ENCODE assay signal across 19 cellular contexts in genomic region chr4:73193659-73194058, GRCh38.
DNase-seq lines count a peak whose midpoint lies in the region; ATAC-seq and TF ChIP-seq lines count a peak whose summit lies in the region.
"Had no signal": no experiment of that assay in that cellular context is flagged by ENCODE, and none has a peak within 500 bp of the region (broad histone marks: within the 10 kb centered on the region; RNA-seq: fewer than 3 reads in every experiment).

No MANE protein-coding gene starts in this region.

- peaks cover 18 to 28% (median 26%) of the 10 kb centered on the region in 3 donors for H3K4me1 Mint-ChIP-seq in naive B cell
- H3K4me1 Mint-ChIP-seq in activated CD4-positive, alpha-beta T cell treated with anti-CD3 and anti-CD28 coated beads for 36 hours, result peaks cover 17% of the 10 kb centered on the region

- no peak overlapping the region for H3K4me3 ChIP-seq in left ventricle myocardium inferior
- H3K4me3 ChIP-seq: BLaER1, heart left ventricle had no signal

- no peak overlapping the region for H3K27ac ChIP-seq in left ventricle myocardium inferior (replicated peaks)
- H3K27ac ChIP-seq: BLaER1, heart left ventricle, HL-60 had no signal

- no peaks in the 10 kb centered on the region for H3K27me3 Mint-ChIP-seq in naive B cell
- H3K27me3 Mint-ChIP-seq in activated CD4-positive, alpha-beta T cell treated with anti-CD3 and anti-CD28 coated beads for 36 hours, result no peaks in the 10 kb centered on the region
- H3K27me3 Mint-ChIP-seq: activated CD4-positive, alpha-beta T cell treated with anti-CD3 and anti-CD28 coated beads, Interleukin-2, amount 10 ng/mL, durations not matched to agents 24 days and 14 days had no signal

- CTCF ChIA-PET in activated CD4-positive, alpha-beta T cell treated with anti-CD3 and anti-CD28 coated beads for 36 hours (lab: Charles Lee), result interaction anchor here (1.6 kb wide), 1 partner anchor 18 kb away, joined by 8 read pairs; no protein-coding TSS in a partner anchor

- POLR2A ChIA-PET in activated CD4-positive, alpha-beta T cell treated with anti-CD3 and anti-CD28 coated beads for 36 hours (lab: Charles Lee), result no interaction called here

- TF ChIP-seq CTCF in left ventricle myocardium inferior (IDR thresholded peaks at IDR 0.05; ENCODE audit: borderline replicate concordance), result no peak

- no peaks in the 10 kb centered on the region for H3K27me3 ChIP-seq in left ventricle myocardium inferior (ENCODE audit: low read depth)
- H3K27me3 ChIP-seq: BLaER1, heart left ventricle had no signal

- no peaks in the 10 kb centered on the region for H3K9me3 ChIP-seq in left ventricle myocardium inferior (replicated peaks)

- ATAC-seq in GM19035 (IDR thresholded peaks at IDR 0.05; ENCODE audit: unreplicated experiment) (peak; percentile 3), GM21737 (IDR thresholded peaks at IDR 0.05; ENCODE audit: unreplicated experiment) (peak; percentile 19), HG03521 (IDR thresholded peaks at IDR 0.05; ENCODE audit: unreplicated experiment) (peak; percentile 20), naive B cell (ENCODE audit: low read depth in 2 of 2) (no peak)
- no peak for ATAC-seq in activated CD4-positive, alpha-beta T cell treated with anti-CD3 and anti-CD28 coated beads for 36 hours
- ATAC-seq: activated naive CD4-positive, alpha-beta T cell treated with anti-CD3 and anti-CD28 coated beads, Interleukin-2, amount 50 U/mL, for 72 hours; heart left ventricle had no signal

- no peaks in the 10 kb centered on the region for H3K36me3 Mint-ChIP-seq in naive B cell
- H3K36me3 Mint-ChIP-seq in activated CD4-positive, alpha-beta T cell treated with anti-CD3 and anti-CD28 coated beads for 36 hours (ENCODE audit: low read depth), result peaks cover 32% of the 10 kb centered on the region

- peak overlapping the region; percentile 42 to 92 (median 75) for H3K27ac Mint-ChIP-seq in naive B cell
- H3K27ac Mint-ChIP-seq in activated CD4-positive, alpha-beta T cell treated with anti-CD3 and anti-CD28 coated beads for 36 hours, result no peak overlapping the region
- H3K27ac Mint-ChIP-seq: activated CD4-positive, alpha-beta T cell treated with anti-CD3 and anti-CD28 coated beads, Interleukin-2, amount 10 ng/mL, durations not matched to agents 24 days and 14 days; activated naive CD4-positive, alpha-beta T cell treated with anti-CD3 and anti-CD28 coated beads, Interleukin-2, amount 50 U/mL, for 72 hours had no signal

- peaks cover 8% of the 10 kb centered on the region for H3K4me1 ChIP-seq in left ventricle myocardium inferior

- no peaks in the 10 kb centered on the region for H3K36me3 ChIP-seq in left ventricle myocardium inferior

- peaks cover 0 to 1% (median 0%) of the 10 kb centered on the region in 7 donors for H3K9me3 Mint-ChIP-seq in naive B cell
- no peaks in the 10 kb centered on the region for H3K9me3 Mint-ChIP-seq in activated CD4-positive, alpha-beta T cell treated with anti-CD3 and anti-CD28 coated beads for 36 hours (ENCODE audit: low read depth)
- H3K9me3 Mint-ChIP-seq: activated CD4-positive, alpha-beta T cell treated with anti-CD3 and anti-CD28 coated beads, Interleukin-2, amount 10 ng/mL, durations not matched to agents 24 days and 14 days; activated naive CD4-positive, alpha-beta T cell treated with anti-CD3 and anti-CD28 coated beads, Interleukin-2, amount 50 U/mL, for 72 hours had no signal

- peak overlapping the region in 5 of 8 donors; percentile 11 to 74 (median 29) for H3K4me3 Mint-ChIP-seq in naive B cell
- H3K4me3 Mint-ChIP-seq in activated CD4-positive, alpha-beta T cell treated with anti-CD3 and anti-CD28 coated beads for 36 hours, result no peak overlapping the region
- H3K4me3 Mint-ChIP-seq: activated CD4-positive, alpha-beta T cell treated with anti-CD3 and anti-CD28 coated beads, Interleukin-2, amount 10 ng/mL, durations not matched to agents 24 days and 14 days had no signal

- DNase-seq in naive B cell (no peak), NOMO-1 treated with DMSO at 0.1 percent for 48 hours (lab: John Stamatoyannopoulos, UW; ENCODE audit: unreplicated experiment) (no peak), left ventricle myocardium inferior (no peak)
- DNase-seq in activated CD4-positive, alpha-beta T cell treated with anti-CD3 and anti-CD28 coated beads for 36 hours, result no peak
- DNase-seq: activated CD4-positive, alpha-beta T cell treated with anti-CD3 and anti-CD28 coated beads, Interleukin-2, amount 10 ng/mL, durations not matched to agents 24 days and 14 days; activated T-cell treated with anti-CD3 and anti-CD28 coated beads for 4 hours; heart left ventricle; Kasumi-1; NCI-H1417 treated with DMSO at 0.1 percent for 48 hours; NCI-H2227 treated with DMSO at 0.1 percent for 48 hours; Right ventricle myocardium superior; stimulated activated CD4-positive, alpha-beta T cell treated with anti-CD3 and anti-CD28 coated beads, Interleukin-2, amount 100 ng/mL, for 48 hours; T-helper 9 cell had no signal

- intact Hi-C loops in activated CD4-positive, alpha-beta T cell treated with anti-CD3 and anti-CD28 coated beads for 36 hours (cut with DNase I, micrococcal nuclease), result no loop called here
- intact Hi-C loops in left ventricle myocardium inferior (cut with micrococcal nuclease), result no loop called here

Comparison
In these comparisons a context has a peak if more than half of its experiments do, and no peak if none do; other contexts are left out.
1. ATAC-seq: peak in GM19035 (single experiment), GM21737 (single experiment) and HG03521 (single experiment); none in naive B cell (0 of 2) and activated CD4-positive, alpha-beta T cell treated with anti-CD3 and anti-CD28 coated beads for 36 hours (single experiment).